Comparison of ENCODE assay signal across 19 cellular contexts in the genomic region with DNA sequence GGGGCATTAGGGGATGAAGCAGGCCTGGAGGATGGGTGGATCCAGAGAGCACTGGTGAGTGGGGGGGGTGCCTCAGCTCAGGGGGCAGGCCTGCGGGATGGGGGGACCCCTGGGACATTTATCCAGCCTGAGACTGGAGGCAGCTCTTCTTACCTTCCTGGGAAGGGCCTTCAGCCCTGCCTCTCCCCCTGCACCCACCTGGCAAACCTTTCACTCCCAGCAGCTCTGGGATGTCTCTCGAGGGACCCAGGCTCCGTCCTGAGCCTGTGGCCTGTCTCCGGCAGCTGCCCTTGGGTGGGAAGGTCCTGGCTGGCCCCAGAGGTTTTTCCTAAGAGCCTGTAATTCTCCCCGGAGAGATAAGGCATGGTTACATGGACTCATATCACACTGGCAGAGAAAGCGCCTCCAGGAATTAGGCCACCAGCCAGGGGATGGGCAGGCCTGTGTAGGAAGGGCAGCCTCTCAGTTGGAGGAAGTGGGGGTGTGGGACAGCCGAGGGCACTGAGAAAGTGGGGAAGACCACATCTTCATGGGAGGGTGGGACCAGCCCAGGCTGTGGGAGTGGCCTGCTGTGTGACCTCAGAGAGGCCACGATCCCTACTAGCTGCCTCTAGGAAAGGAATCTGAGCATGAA.
DNase-seq lines count a peak whose midpoint lies in the region; ATAC-seq and TF ChIP-seq lines count a peak whose summit lies in the region.
"Had no signal": no experiment of that assay in that cellular context is flagged by ENCODE, and none has a peak within 500 bp of the region (broad histone marks: within the 10 kb centered on the region; RNA-seq: fewer than 3 reads in every experiment).

No MANE protein-coding gene starts in this region.

- H3K4me1 ChIP-seq in neural progenitor cell (no peaks in the 10 kb centered on the region), suprapubic skin (no peaks in the 10 kb centered on the region)
- H3K4me1 ChIP-seq: esophagus squamous epithelium had no signal

- TF ChIP-seq POLR2A in NB4 (IDR thresholded peaks at IDR 0.05; ENCODE audit: extremely low read depth, insufficient read length) (no peak), suprapubic skin (IDR thresholded peaks at IDR 0.05) (no peak)

- no peaks in the 10 kb centered on the region for H3K9me3 Mint-ChIP-seq in chondrocyte (ENCODE audit: low read depth)
- no peaks in the 10 kb centered on the region for H3K9me3 Mint-ChIP-seq in neural progenitor cell
- no peaks in the 10 kb centered on the region for H3K9me3 Mint-ChIP-seq in activated CD8-positive, alpha-beta memory T cell treated with anti-CD3 and anti-CD28 coated beads, Interleukin-2, amount 10 ng/mL, durations not matched to agents 7 days and 5 days (ENCODE audit: low read depth)
- H3K9me3 Mint-ChIP-seq: activated T-helper 17 cell treated with anti-CD3 and anti-CD28 coated beads, Interleukin-2, amount 50 U/mL, for 72 hours had no signal

- no peak for ATAC-seq in activated CD8-positive, alpha-beta memory T cell treated with anti-CD3 and anti-CD28 coated beads, Interleukin-2, amount 10 ng/mL, durations not matched to agents 7 days and 5 days
- ATAC-seq: activated T-helper 17 cell treated with anti-CD3 and anti-CD28 coated beads, Interleukin-2, amount 50 U/mL, for 72 hours had no signal

- CTCF ChIA-PET in activated CD8-positive, alpha-beta memory T cell treated with anti-CD3 and anti-CD28 coated beads, Interleukin-2, amount 10 ng/mL, durations not matched to agents 7 days and 5 days (lab: Charles Lee): no interaction called here

- H3K4me3 Mint-ChIP-seq in chondrocyte (ENCODE audit: unreplicated experiment) (no peak overlapping the region), neural progenitor cell (no peak overlapping the region)
- H3K4me3 Mint-ChIP-seq in activated CD8-positive, alpha-beta memory T cell treated with anti-CD3 and anti-CD28 coated beads, Interleukin-2, amount 10 ng/mL, durations not matched to agents 7 days and 5 days: no peak overlapping the region
- H3K4me3 Mint-ChIP-seq: activated naive CD8-positive, alpha-beta T cell; activated T-helper 17 cell treated with anti-CD3 and anti-CD28 coated beads, Interleukin-2, amount 50 U/mL, for 72 hours had no signal

- WGBS in suprapubic skin: 43% methylated on average over 2 of the region's 8 CpGs

- H3K4me3 ChIP-seq in NB4 (ENCODE audit: low read depth, low read length): no peak overlapping the region
- H3K4me3 ChIP-seq in neural progenitor cell: no peak overlapping the region
- H3K4me3 ChIP-seq in suprapubic skin: no peak overlapping the region
- H3K4me3 ChIP-seq: esophagus squamous epithelium had no signal

- no peaks in the 10 kb centered on the region for H3K4me1 Mint-ChIP-seq in chondrocyte (ENCODE audit: low read depth)
- peaks cover 12% of the 10 kb centered on the region for H3K4me1 Mint-ChIP-seq in neural progenitor cell
- H3K4me1 Mint-ChIP-seq in activated CD8-positive, alpha-beta memory T cell treated with anti-CD3 and anti-CD28 coated beads, Interleukin-2, amount 10 ng/mL, durations not matched to agents 7 days and 5 days: no peaks in the 10 kb centered on the region
- H3K4me1 Mint-ChIP-seq: activated T-helper 17 cell treated with anti-CD3 and anti-CD28 coated beads, Interleukin-2, amount 50 U/mL, for 72 hours had no signal

- H3K27me3 ChIP-seq in neural progenitor cell (no peaks in the 10 kb centered on the region), suprapubic skin (no peaks in the 10 kb centered on the region)
- H3K27me3 ChIP-seq: esophagus squamous epithelium had no signal

- peaks cover 4% of the 10 kb centered on the region for H3F3A ChIP-seq in neural progenitor cell (ENCODE audit: low read depth)

- no peak overlapping the region for H3K9ac ChIP-seq in neural progenitor cell
- H3K9ac ChIP-seq: KMS-11 had no signal

- H3K27me3 Mint-ChIP-seq in chondrocyte (ENCODE audit: low read depth): no peaks in the 10 kb centered on the region
- peaks cover 6% of the 10 kb centered on the region for H3K27me3 Mint-ChIP-seq in neural progenitor cell (ENCODE audit: insufficient read depth, low read depth)
- H3K27me3 Mint-ChIP-seq in activated CD8-positive, alpha-beta memory T cell treated with anti-CD3 and anti-CD28 coated beads, Interleukin-2, amount 10 ng/mL, durations not matched to agents 7 days and 5 days: peaks cover 3% of the 10 kb centered on the region
- H3K27me3 Mint-ChIP-seq: activated naive CD8-positive, alpha-beta T cell; activated T-helper 17 cell treated with anti-CD3 and anti-CD28 coated beads, Interleukin-2, amount 50 U/mL, for 72 hours had no signal

- H3K27ac ChIP-seq in neural progenitor cell (no peak overlapping the region), suprapubic skin (no peak overlapping the region)
- H3K27ac ChIP-seq: C4-2B, esophagus squamous epithelium, KMS-11 had no signal

- H4K20me1 ChIP-seq in neural progenitor cell (ENCODE audit: low read depth): no peaks in the 10 kb centered on the region

- no peak for TF ChIP-seq CTCF in NB4 (IDR thresholded peaks at IDR 0.05; ENCODE audit: low read depth, low read length)
- no peak for TF ChIP-seq CTCF in chondrocyte (IDR thresholded peaks at IDR 0.05)
- TF ChIP-seq CTCF in neural progenitor cell (IDR thresholded peaks at IDR 0.05): no peak
- no peak for TF ChIP-seq CTCF in suprapubic skin (IDR thresholded peaks at IDR 0.05)

- TF ChIP-seq EP300 in suprapubic skin (IDR thresholded peaks at IDR 0.05): no peak

- H3K36me3 Mint-ChIP-seq in chondrocyte (ENCODE audit: low read depth) (no peaks in the 10 kb centered on the region), neural progenitor cell (no peaks in the 10 kb centered on the region)
- H3K36me3 Mint-ChIP-seq in activated CD8-positive, alpha-beta memory T cell treated with anti-CD3 and anti-CD28 coated beads, Interleukin-2, amount 10 ng/mL, durations not matched to agents 7 days and 5 days: no peaks in the 10 kb centered on the region
- H3K36me3 Mint-ChIP-seq: activated naive CD8-positive, alpha-beta T cell had no signal

- H2AFZ ChIP-seq in neural progenitor cell (replicated peaks): peak overlapping the region; percentile 50

- no peaks in the 10 kb centered on the region for H3K9me3 ChIP-seq in neural progenitor cell (ENCODE audit: low read depth)
- H3K9me3 ChIP-seq in suprapubic skin: no peaks in the 10 kb centered on the region
- H3K9me3 ChIP-seq: esophagus squamous epithelium had no signal

- DNase-seq in AG20443 (ENCODE audit: low spot score) (peak; percentile 6), NB4 (ENCODE audit: low read depth) (peak; percentile 32), chondrocyte (ENCODE audit: low spot score) (peak; percentile 61), neural progenitor cell (ENCODE audit: low spot score) (no peak), NCI-H128 (lab: John Stamatoyannopoulos, UW; ENCODE audit: unreplicated experiment) (no peak), NOMO-1 (lab: John Stamatoyannopoulos, UW; ENCODE audit: unreplicated experiment in 2 of 2) (no peak), suprapubic skin (ENCODE audit: low spot score in 2 of 2) (no peak)
- DNase-seq in activated CD8-positive, alpha-beta memory T cell treated with anti-CD3 and anti-CD28 coated beads, Interleukin-2, amount 10 ng/mL, durations not matched to agents 7 days and 5 days: no peak
- DNase-seq: effector memory CD4-positive, alpha-beta T cell; esophagus squamous epithelium; GDM1; MV-4-11; NCI-H1930; NCI-H446 treated with DMSO at 0.1 percent for 48 hours; stimulated activated CD4-positive, alpha-beta T cell treated with anti-CD3 and anti-CD28 coated beads, Interleukin-4, amount 100 ng/mL, for 4 hours had no signal

- H3K79me2 ChIP-seq in neural progenitor cell (ENCODE audit: low read depth): no peaks in the 10 kb centered on the region

- H3K27ac Mint-ChIP-seq in chondrocyte (ENCODE audit: unreplicated experiment) (no peak overlapping the region), neural progenitor cell (no peak overlapping the region)
- H3K27ac Mint-ChIP-seq in activated CD8-positive, alpha-beta memory T cell treated with anti-CD3 and anti-CD28 coated beads, Interleukin-2, amount 10 ng/mL, durations not matched to agents 7 days and 5 days: no peak overlapping the region
- H3K27ac Mint-ChIP-seq: activated naive CD8-positive, alpha-beta T cell; activated T-helper 17 cell treated with anti-CD3 and anti-CD28 coated beads, Interleukin-2, amount 50 U/mL, for 72 hours had no signal

- H3K36me3 ChIP-seq in neural progenitor cell: no peaks in the 10 kb centered on the region
- H3K36me3 ChIP-seq in suprapubic skin: no peaks in the 10 kb centered on the region
- H3K36me3 ChIP-seq: esophagus squamous epithelium had no signal

- no peak overlapping the region for H3K4me2 ChIP-seq in neural progenitor cell
- H3K4me2 ChIP-seq: KMS-11 had no signal

Comparison
In these comparisons a context has a peak if more than half of its experiments do, and no peak if none do; other contexts are left out.
1. DNase-seq: peak in AG20443 (single experiment), NB4 (single experiment) and chondrocyte (single experiment); none in neural progenitor cell (single experiment), activated CD8-positive, alpha-beta memory T cell treated with anti-CD3 and anti-CD28 coated beads, Interleukin-2, amount 10 ng/mL, durations not matched to agents 7 days and 5 days (single experiment), NCI-H128 (single experiment), NOMO-1 (0 of 2) and suprapubic skin (0 of 2).